ENCODE assay signal across 13 cellular contexts in the genomic region with DNA sequence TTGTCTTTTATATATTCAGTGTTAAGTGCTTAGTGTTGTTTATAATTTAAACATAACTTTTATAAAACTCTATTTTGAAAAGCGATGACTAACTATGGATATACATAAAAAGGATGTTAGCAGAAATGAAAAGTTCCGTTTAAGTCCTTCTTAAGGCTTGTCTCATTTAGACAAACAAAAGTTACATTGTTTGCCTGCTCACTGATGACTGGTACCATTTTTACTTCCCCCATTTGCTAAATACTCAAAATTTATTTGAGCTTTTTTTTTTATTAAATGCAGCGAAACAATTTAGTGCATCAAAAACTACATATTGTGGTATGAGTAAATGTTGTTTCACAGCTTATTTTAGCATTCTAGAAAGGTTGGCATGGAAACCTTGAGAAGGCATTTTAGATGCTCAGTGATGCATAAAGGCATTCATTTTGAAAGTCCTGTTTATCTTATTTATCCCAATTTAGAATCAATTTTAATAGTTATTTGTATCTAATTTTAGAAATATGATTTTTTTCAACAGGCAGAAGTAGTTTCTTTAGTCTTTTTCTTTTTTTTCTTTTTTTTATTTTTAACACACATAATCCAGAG.
DNase-seq lines count a peak whose midpoint lies in the region; ATAC-seq and TF ChIP-seq lines count a peak whose summit lies in the region.
"Had no signal": no experiment of that assay in that cellular context is flagged by ENCODE, and none has a peak within 500 bp of the region (broad histone marks: within the 10 kb centered on the region; RNA-seq: fewer than 3 reads in every experiment).

No MANE protein-coding gene starts in this region.

- H3K9me3 ChIP-seq in right atrium auricular region = no peaks in the 10 kb centered on the region
- H3K9me3 ChIP-seq: Caco-2, HAP-1 had no signal

- H3K4me1 ChIP-seq in right atrium auricular region = no peaks in the 10 kb centered on the region
- H3K4me1 ChIP-seq: Caco-2 had no signal

- DNase-seq in EH (ENCODE audit: low read depth) (peak; percentile 4), chondrocyte (ENCODE audit: low spot score) (no peak), RWPE1 (ENCODE audit: low spot score) (no peak), C1 segment of cervical spinal cord (lab: John Stamatoyannopoulos, UW) (no peak), right atrium auricular region (ENCODE audit: low spot score) (no peak)
- no peak for DNase-seq in activated naive CD4-positive, alpha-beta T cell treated with anti-CD3 and anti-CD28 coated beads for 36 hours
- DNase-seq: Caco-2; effector CD4-positive, alpha-beta T cell; left colon; NCI-H1048 had no signal

- H3K27me3 ChIP-seq in right atrium auricular region = no peaks in the 10 kb centered on the region

- TF ChIP-seq CTCF in chondrocyte (IDR thresholded peaks at IDR 0.05) (no peak), RWPE1 (conservative IDR thresholded peaks at IDR 0.05; ENCODE audit: low read depth) (no peak), right atrium auricular region (IDR thresholded peaks at IDR 0.05) (no peak)

- no peak overlapping the region for H3K4me3 Mint-ChIP-seq in chondrocyte (ENCODE audit: unreplicated experiment)
- H3K4me3 Mint-ChIP-seq in activated naive CD4-positive, alpha-beta T cell treated with anti-CD3 and anti-CD28 coated beads for 36 hours = no peak overlapping the region

- no peaks in the 10 kb centered on the region for H3K9me3 Mint-ChIP-seq in chondrocyte (ENCODE audit: low read depth)
- no peaks in the 10 kb centered on the region for H3K9me3 Mint-ChIP-seq in activated naive CD4-positive, alpha-beta T cell treated with anti-CD3 and anti-CD28 coated beads for 36 hours

- H3K36me3 Mint-ChIP-seq in chondrocyte (ENCODE audit: low read depth) = no peaks in the 10 kb centered on the region
- H3K36me3 Mint-ChIP-seq in activated naive CD4-positive, alpha-beta T cell treated with anti-CD3 and anti-CD28 coated beads for 36 hours (ENCODE audit: low read depth) = no peaks in the 10 kb centered on the region

- peak; percentile 50 for ATAC-seq in GM19463 (IDR thresholded peaks at IDR 0.05; ENCODE audit: unreplicated experiment)
- ATAC-seq in HG03159 (IDR thresholded peaks at IDR 0.05; ENCODE audit: unreplicated experiment) = peak; percentile 62
- ATAC-seq: left colon had no signal

- POLR2A ChIA-PET in RWPE1 (lab: Yijun Ruan, JAX; ENCODE audit: low non-redundant PET) = no interaction called here

- no peaks in the 10 kb centered on the region for H3K36me3 ChIP-seq in right atrium auricular region
- H3K36me3 ChIP-seq: HAP-1 had no signal

- H3K27ac ChIP-seq in RWPE1 = no peak overlapping the region
- no peak overlapping the region for H3K27ac ChIP-seq in right atrium auricular region

- no peaks in the 10 kb centered on the region for H3K27me3 Mint-ChIP-seq in chondrocyte (ENCODE audit: low read depth)
- H3K27me3 Mint-ChIP-seq in activated naive CD4-positive, alpha-beta T cell treated with anti-CD3 and anti-CD28 coated beads for 36 hours (ENCODE audit: low read depth) = no peaks in the 10 kb centered on the region

- peak overlapping the region; percentile 9 for H3K27ac Mint-ChIP-seq in chondrocyte (ENCODE audit: unreplicated experiment)
- no peak overlapping the region for H3K27ac Mint-ChIP-seq in activated naive CD4-positive, alpha-beta T cell treated with anti-CD3 and anti-CD28 coated beads for 36 hours

- H3K4me3 ChIP-seq in right atrium auricular region = no peak overlapping the region
- H3K4me3 ChIP-seq: HAP-1 had no signal

- CTCF ChIA-PET in activated naive CD4-positive, alpha-beta T cell treated with anti-CD3 and anti-CD28 coated beads for 36 hours (lab: Charles Lee) = no interaction called here
- CTCF ChIA-PET in RWPE1 (lab: Yijun Ruan, JAX) = no interaction called here

- H3K4me1 Mint-ChIP-seq in chondrocyte (ENCODE audit: low read depth) = peaks cover 40% of the 10 kb centered on the region
- peaks cover 19% of the 10 kb centered on the region for H3K4me1 Mint-ChIP-seq in activated naive CD4-positive, alpha-beta T cell treated with anti-CD3 and anti-CD28 coated beads for 36 hours (ENCODE audit: low read depth)

- intact Hi-C loops in activated naive CD4-positive, alpha-beta T cell treated with anti-CD3 and anti-CD28 coated beads for 36 hours (cut with micrococcal nuclease) = no loop called here
